ENCODE assay signal across 18 cellular contexts in the genomic region with DNA sequence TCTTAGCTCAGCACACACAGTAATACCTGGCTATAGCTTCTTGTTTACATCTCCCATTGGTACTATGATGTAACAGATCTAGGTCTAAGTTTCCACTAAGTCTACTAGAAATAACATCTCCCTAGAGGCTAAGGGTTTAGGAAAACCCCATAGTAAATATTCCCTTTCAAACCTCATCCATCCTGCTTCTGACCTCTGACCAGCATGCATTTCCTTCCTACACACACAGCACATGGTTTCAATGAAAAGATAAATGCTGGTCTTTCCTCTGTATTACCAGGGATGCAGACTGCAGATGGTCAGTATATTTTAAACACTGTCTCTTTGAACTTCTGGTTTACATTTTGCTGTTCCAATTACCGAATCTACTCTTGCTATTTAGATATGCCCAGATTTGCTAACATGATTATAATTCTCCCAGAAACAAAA.
DNase-seq lines count a peak whose midpoint lies in the region; ATAC-seq, FAIRE-seq and TF ChIP-seq lines count a peak whose summit lies in the region.
"Had no signal": no experiment of that assay in that cellular context is flagged by ENCODE, and none has a peak within 500 bp of the region (broad histone marks: within the 10 kb centered on the region; RNA-seq: fewer than 3 reads in every experiment).

No MANE protein-coding gene starts in this region.

- no peaks in the 10 kb centered on the region for H3K36me3 ChIP-seq in trophoblast cell (ENCODE audit: control insufficient read depth in 1 of 2, insufficient read depth in 2 of 2, low read length in 2 of 2)
- H3K36me3 ChIP-seq: ovary had no signal

- H2AK5ac ChIP-seq in trophoblast cell (ENCODE audit: low read length), result no peak overlapping the region

- ATAC-seq in HG02610 (IDR thresholded peaks at IDR 0.05; ENCODE audit: unreplicated experiment) (peak; percentile 85), HG03280 (IDR thresholded peaks at IDR 0.05; ENCODE audit: unreplicated experiment) (no peak), GM19455 (IDR thresholded peaks at IDR 0.05; ENCODE audit: unreplicated experiment) (no peak)
- ATAC-seq: left lung had no signal

- no peak overlapping the region for H3K4ac ChIP-seq in trophoblast cell (ENCODE audit: low read depth, low read length)

- no peak overlapping the region for H3K9ac ChIP-seq in trophoblast cell (ENCODE audit: low read length)

- no peaks in the 10 kb centered on the region for H3K9me3 ChIP-seq in trophoblast cell (ENCODE audit: insufficient read depth, low read depth, low read length)
- H3K9me3 ChIP-seq: left lung, ovary, suprapubic skin had no signal

- no peaks in the 10 kb centered on the region for H3K79me2 ChIP-seq in trophoblast cell (ENCODE audit: control insufficient read depth, insufficient read depth, low read length, poor library complexity)

- H3K14ac ChIP-seq in trophoblast cell (ENCODE audit: low read length), result no peak overlapping the region

- H4K8ac ChIP-seq in trophoblast cell (ENCODE audit: low read depth, low read length), result no peak overlapping the region

- no peak overlapping the region for H3K27ac ChIP-seq in trophoblast cell (ENCODE audit: low read depth, low read length)
- H3K27ac ChIP-seq: left lung, ovary, suprapubic skin had no signal

- no peak overlapping the region for H3K18ac ChIP-seq in trophoblast cell (ENCODE audit: low read length)

- no peak for TF ChIP-seq POLR2A in GM12891 (IDR thresholded peaks at IDR 0.05; ENCODE audit: low read depth, low read length)

- WGBS in trophoblast cell (ENCODE audit: extremely low coverage, insufficient coverage, insufficient read length), result no CpG with 5 or more reads among the region's 1 CpG

- H2BK12ac ChIP-seq in trophoblast cell (ENCODE audit: low read length), result no peak overlapping the region

- H4K12ac ChIP-seq in trophoblast cell (ENCODE audit: low read depth, low read length), result no peak overlapping the region

- no peak overlapping the region for H3K23ac ChIP-seq in trophoblast cell (ENCODE audit: low read length)

- TF ChIP-seq CTCF in choroid plexus epithelial cell (conservative IDR thresholded peaks at IDR 0.05; ENCODE audit: low read depth, low read length), result no peak

- no peak overlapping the region for H2AFZ ChIP-seq in trophoblast cell (ENCODE audit: insufficient read depth, low read length, poor library complexity)

- H3K4me2 ChIP-seq in trophoblast cell (ENCODE audit: low read length), result no peak overlapping the region

- H3K27me3 ChIP-seq in trophoblast cell (ENCODE audit: insufficient read depth, low read length), result no peaks in the 10 kb centered on the region
- H3K27me3 ChIP-seq: left lung, ovary, suprapubic skin had no signal

- H2BK120ac ChIP-seq in trophoblast cell (ENCODE audit: insufficient read depth, low read length, poor library complexity), result no peak overlapping the region

- DNase-seq in GM12891 (ENCODE audit: insufficient read length, low spot score), result no peak
- peak; percentile 63 for DNase-seq in choroid plexus epithelial cell (ENCODE audit: low read depth)
- DNase-seq in trophoblast cell, result peak; percentile 9 to 46
- DNase-seq in NCI-H524 (lab: John Stamatoyannopoulos, UW), result no peak
- DNase-seq: activated B cell treated with CpG ODN at 0.5 μM for 24 hours; amniotic stem cell; central memory CD4-positive, alpha-beta T cell; GF-D8; left lung; MM.1S; NCI-H1930; ovary; Right ventricle myocardium superior had no signal

- no peak overlapping the region for H4K91ac ChIP-seq in trophoblast cell (ENCODE audit: low read depth, low read length)

- FAIRE-seq in GM12891 (lab: Jason Lieb, UNC), result peak; percentile 82
- FAIRE-seq: frontal cortex had no signal

- H3K4me1 ChIP-seq in trophoblast cell (ENCODE audit: control insufficient read depth in 1 of 2, insufficient read depth in 2 of 2, low read length in 2 of 2), result no peaks in the 10 kb centered on the region
- H3K4me1 ChIP-seq: left lung, suprapubic skin had no signal

- H2BK5ac ChIP-seq in trophoblast cell (ENCODE audit: low read depth, low read length, poor library complexity), result no peak overlapping the region

- H3K4me3 ChIP-seq in choroid plexus epithelial cell (ENCODE audit: low read depth, low read length), result no peak overlapping the region
- H3K4me3 ChIP-seq in trophoblast cell (ENCODE audit: low read depth, low read length), result no peak overlapping the region
- H3K4me3 ChIP-seq: left lung, ovary, suprapubic skin had no signal

- no peaks in the 10 kb centered on the region for H3K79me1 ChIP-seq in trophoblast cell (ENCODE audit: low read length)

TF ChIP-seq in GM12891, 5 proteins besides CTCF, POLR2A, EP300 and RAD21:
- no peak for TF ChIP-seq TAF1 (IDR thresholded peaks at IDR 0.05; ENCODE audit: low read depth, low read length)
- no peak for TF ChIP-seq POLR2AphosphoS5 (IDR thresholded peaks at IDR 0.05; ENCODE audit: low read depth, low read length)
- TF ChIP-seq SPI1 (IDR thresholded peaks at IDR 0.05; ENCODE audit: low read depth, low read length), result no peak
- TF ChIP-seq POU2F2 (IDR thresholded peaks at IDR 0.05; ENCODE audit: low read depth, low read length), result no peak
- no peak for TF ChIP-seq PAX5 (IDR thresholded peaks at IDR 0.05; ENCODE audit: insufficient read depth, low read length, severe bottlenecking)

Comparison
In these comparisons a context has a peak if more than half of its experiments do, and no peak if none do; other contexts are left out.
1. DNase-seq: peak in choroid plexus epithelial cell (single experiment) and trophoblast cell (2 of 2); none in GM12891 (single experiment) and NCI-H524 (0 of 2).